22 cellular contexts compared by ENCODE assay signal in genomic region chr4:47270226-47270888, GRCh38.
DNase-seq lines count a peak whose midpoint lies in the region; ATAC-seq and TF ChIP-seq lines count a peak whose summit lies in the region.
"Had no signal": no experiment of that assay in that cellular context is flagged by ENCODE, and none has a peak within 500 bp of the region (broad histone marks: within the 10 kb centered on the region; RNA-seq: fewer than 3 reads in every experiment).

No MANE protein-coding gene starts in this region.

- no peaks in the 10 kb centered on the region for H3K36me3 Mint-ChIP-seq in stimulated activated memory B cell treated with anti-CD40 and anti-IgM and Interleukin-4, amounts not matched to agents 10 μg/mL and 1 μg/mL and 100 μg/mL, for 72 hours
- no peaks in the 10 kb centered on the region for H3K36me3 Mint-ChIP-seq in MCF 10A (ENCODE audit: insufficient read depth, unreplicated experiment)
- H3K36me3 Mint-ChIP-seq: activated naive CD4-positive, alpha-beta T cell treated with anti-CD3 and anti-CD28 coated beads, Interleukin-2, amount 10 ng/mL, durations not matched to agents 7 days and 5 days; naive thymus-derived CD8-positive, alpha-beta T cell; stimulated activated naive B cell treated with anti-CD40 and anti-IgM and Interleukin-4, amounts not matched to agents 10 μg/mL and 1 μg/mL and 100 μg/mL, for 72 hours had no signal

- peak overlapping the region; percentile 64 for H3K27ac ChIP-seq in angular gyrus (ENCODE audit: low read depth, low read length)
- H3K27ac ChIP-seq: cardiac muscle cell, gastroesophageal sphincter, right atrium auricular region, RWPE1, testis, uterus had no signal

- no peaks in the 10 kb centered on the region for H3K4me1 Mint-ChIP-seq in stimulated activated memory B cell treated with anti-CD40 and anti-IgM and Interleukin-4, amounts not matched to agents 10 μg/mL and 1 μg/mL and 100 μg/mL, for 72 hours
- H3K4me1 Mint-ChIP-seq in MCF 10A (ENCODE audit: insufficient read depth, unreplicated experiment), result no peaks in the 10 kb centered on the region
- H3K4me1 Mint-ChIP-seq: activated naive CD4-positive, alpha-beta T cell treated with anti-CD3 and anti-CD28 coated beads, Interleukin-2, amount 10 ng/mL, durations not matched to agents 7 days and 5 days; naive thymus-derived CD8-positive, alpha-beta T cell; stimulated activated naive B cell treated with anti-CD40 and anti-IgM and Interleukin-4, amounts not matched to agents 10 μg/mL and 1 μg/mL and 100 μg/mL, for 72 hours had no signal

- H3K27me3 ChIP-seq in endocrine pancreas (ENCODE audit: control insufficient read depth, insufficient read depth, low read length), result no peaks in the 10 kb centered on the region
- H3K27me3 ChIP-seq: cardiac muscle cell, gastroesophageal sphincter, right atrium auricular region, testis, uterus had no signal

- DNase-seq in M059J (ENCODE audit: low read depth), result peak; percentile 12
- DNase-seq in putamen (ENCODE audit: low spot score), result peak; percentile 77
- DNase-seq in NCI-H2107 (lab: John Stamatoyannopoulos, UW), result no peak
- DNase-seq in MCF 10A (ENCODE audit: unreplicated experiment), result no peak
- DNase-seq: activated CD4-positive, alpha-beta T cell treated with anti-CD3 and anti-CD28 coated beads, Interleukin-2, amount 50 U/mL, for 48 hours; activated naive CD4-positive, alpha-beta T cell treated with anti-CD3 and anti-CD28 coated beads, Interleukin-2, amount 10 ng/mL, durations not matched to agents 7 days and 5 days; naive thymus-derived CD8-positive, alpha-beta T cell; NCI-H1417 treated with DMSO at 0.1 percent for 48 hours; NCI-H82; stimulated activated CD4-positive, alpha-beta T cell treated with anti-CD3 and anti-CD28 coated beads, Interleukin-4, amount 100 ng/mL, for 4 hours; stimulated activated naive B cell treated with anti-CD40 and anti-IgM and Interleukin-4, amounts not matched to agents 10 μg/mL and 1 μg/mL and 100 μg/mL, for 72 hours; testis; uterus had no signal

- intact Hi-C loops in MCF 10A (cut with micrococcal nuclease), result no loop called here

- H3K36me3 ChIP-seq in endocrine pancreas (ENCODE audit: control insufficient read depth, insufficient read depth, low read length), result no peaks in the 10 kb centered on the region
- H3K36me3 ChIP-seq: cardiac muscle cell, gastroesophageal sphincter, HAP-1, right atrium auricular region, uterus had no signal

- H3K27me3 Mint-ChIP-seq in stimulated activated memory B cell treated with anti-CD40 and anti-IgM and Interleukin-4, amounts not matched to agents 10 μg/mL and 1 μg/mL and 100 μg/mL, for 72 hours, result no peaks in the 10 kb centered on the region
- peaks cover 93% of the 10 kb centered on the region for H3K27me3 Mint-ChIP-seq in MCF 10A (ENCODE audit: insufficient read depth, unreplicated experiment)
- H3K27me3 Mint-ChIP-seq: activated naive CD4-positive, alpha-beta T cell treated with anti-CD3 and anti-CD28 coated beads, Interleukin-2, amount 10 ng/mL, durations not matched to agents 7 days and 5 days; stimulated activated naive B cell treated with anti-CD40 and anti-IgM and Interleukin-4, amounts not matched to agents 10 μg/mL and 1 μg/mL and 100 μg/mL, for 72 hours had no signal

- no peaks in the 10 kb centered on the region for H3K9me3 ChIP-seq in endocrine pancreas (ENCODE audit: control insufficient read depth, low read length)
- H3K9me3 ChIP-seq: gastroesophageal sphincter, HAP-1, right atrium auricular region, testis, uterus had no signal

- no peak overlapping the region for H3K9ac ChIP-seq in endocrine pancreas (ENCODE audit: control insufficient read depth, insufficient read depth, low read length)

- BruUV-seq in MCF 10A (replicated peaks; lab: Mats Ljungman, UMichigan), result no TSS peak

- no peak for ATAC-seq in stimulated activated memory B cell treated with anti-CD40 and anti-IgM and Interleukin-4, amounts not matched to agents 10 μg/mL and 1 μg/mL and 100 μg/mL, for 72 hours
- ATAC-seq: gastroesophageal sphincter; left lobe of liver; naive thymus-derived CD8-positive, alpha-beta T cell; stimulated activated naive B cell treated with anti-CD40 and anti-IgM and Interleukin-4, amounts not matched to agents 10 μg/mL and 1 μg/mL and 100 μg/mL, for 72 hours had no signal

- H3K27ac Mint-ChIP-seq in stimulated activated memory B cell treated with anti-CD40 and anti-IgM and Interleukin-4, amounts not matched to agents 10 μg/mL and 1 μg/mL and 100 μg/mL, for 72 hours, result no peak overlapping the region
- no peak overlapping the region for H3K27ac Mint-ChIP-seq in MCF 10A (ENCODE audit: low read depth, unreplicated experiment)
- H3K27ac Mint-ChIP-seq: activated naive CD4-positive, alpha-beta T cell treated with anti-CD3 and anti-CD28 coated beads, Interleukin-2, amount 10 ng/mL, durations not matched to agents 7 days and 5 days; naive thymus-derived CD8-positive, alpha-beta T cell; stimulated activated naive B cell treated with anti-CD40 and anti-IgM and Interleukin-4, amounts not matched to agents 10 μg/mL and 1 μg/mL and 100 μg/mL, for 72 hours had no signal

- no peak overlapping the region for H3K4me3 Mint-ChIP-seq in stimulated activated memory B cell treated with anti-CD40 and anti-IgM and Interleukin-4, amounts not matched to agents 10 μg/mL and 1 μg/mL and 100 μg/mL, for 72 hours
- H3K4me3 Mint-ChIP-seq in MCF 10A (ENCODE audit: unreplicated experiment), result no peak overlapping the region
- H3K4me3 Mint-ChIP-seq: activated naive CD4-positive, alpha-beta T cell treated with anti-CD3 and anti-CD28 coated beads, Interleukin-2, amount 10 ng/mL, durations not matched to agents 7 days and 5 days; naive thymus-derived CD8-positive, alpha-beta T cell; stimulated activated naive B cell treated with anti-CD40 and anti-IgM and Interleukin-4, amounts not matched to agents 10 μg/mL and 1 μg/mL and 100 μg/mL, for 72 hours had no signal

- H3K9me3 Mint-ChIP-seq in stimulated activated memory B cell treated with anti-CD40 and anti-IgM and Interleukin-4, amounts not matched to agents 10 μg/mL and 1 μg/mL and 100 μg/mL, for 72 hours, result no peaks in the 10 kb centered on the region
- no peaks in the 10 kb centered on the region for H3K9me3 Mint-ChIP-seq in MCF 10A (ENCODE audit: unreplicated experiment)
- H3K9me3 Mint-ChIP-seq: activated naive CD4-positive, alpha-beta T cell treated with anti-CD3 and anti-CD28 coated beads, Interleukin-2, amount 10 ng/mL, durations not matched to agents 7 days and 5 days; naive thymus-derived CD8-positive, alpha-beta T cell; stimulated activated naive B cell treated with anti-CD40 and anti-IgM and Interleukin-4, amounts not matched to agents 10 μg/mL and 1 μg/mL and 100 μg/mL, for 72 hours had no signal

- no peak for TF ChIP-seq CTCF in MCF 10A (IDR thresholded peaks at IDR 0.05; ENCODE audit: unreplicated experiment)

- peaks cover 21% of the 10 kb centered on the region for H3K4me1 ChIP-seq in endocrine pancreas (ENCODE audit: control insufficient read depth, insufficient read depth, low read length)
- H3K4me1 ChIP-seq: gastroesophageal sphincter, right atrium auricular region, testis, uterus had no signal

- H3K4me3 ChIP-seq in endocrine pancreas (ENCODE audit: control insufficient read depth, insufficient read depth, low read length), result peak overlapping the region; percentile 29
- H3K4me3 ChIP-seq: cardiac muscle cell, gastroesophageal sphincter, HAP-1, right atrium auricular region, testis, uterus had no signal

- POLR2A ChIA-PET in MCF 10A (lab: Yijun Ruan, JAX), result no interaction called here

- CTCF ChIA-PET in MCF 10A (lab: Yijun Ruan, JAX), result no interaction called here

Comparison
In these comparisons a context has a peak if more than half of its experiments do, and no peak if none do; other contexts are left out.
1. DNase-seq: peak in M059J (single experiment) and putamen (single experiment); none in NCI-H2107 (single experiment) and MCF 10A (single experiment).